In the genomic region with DNA sequence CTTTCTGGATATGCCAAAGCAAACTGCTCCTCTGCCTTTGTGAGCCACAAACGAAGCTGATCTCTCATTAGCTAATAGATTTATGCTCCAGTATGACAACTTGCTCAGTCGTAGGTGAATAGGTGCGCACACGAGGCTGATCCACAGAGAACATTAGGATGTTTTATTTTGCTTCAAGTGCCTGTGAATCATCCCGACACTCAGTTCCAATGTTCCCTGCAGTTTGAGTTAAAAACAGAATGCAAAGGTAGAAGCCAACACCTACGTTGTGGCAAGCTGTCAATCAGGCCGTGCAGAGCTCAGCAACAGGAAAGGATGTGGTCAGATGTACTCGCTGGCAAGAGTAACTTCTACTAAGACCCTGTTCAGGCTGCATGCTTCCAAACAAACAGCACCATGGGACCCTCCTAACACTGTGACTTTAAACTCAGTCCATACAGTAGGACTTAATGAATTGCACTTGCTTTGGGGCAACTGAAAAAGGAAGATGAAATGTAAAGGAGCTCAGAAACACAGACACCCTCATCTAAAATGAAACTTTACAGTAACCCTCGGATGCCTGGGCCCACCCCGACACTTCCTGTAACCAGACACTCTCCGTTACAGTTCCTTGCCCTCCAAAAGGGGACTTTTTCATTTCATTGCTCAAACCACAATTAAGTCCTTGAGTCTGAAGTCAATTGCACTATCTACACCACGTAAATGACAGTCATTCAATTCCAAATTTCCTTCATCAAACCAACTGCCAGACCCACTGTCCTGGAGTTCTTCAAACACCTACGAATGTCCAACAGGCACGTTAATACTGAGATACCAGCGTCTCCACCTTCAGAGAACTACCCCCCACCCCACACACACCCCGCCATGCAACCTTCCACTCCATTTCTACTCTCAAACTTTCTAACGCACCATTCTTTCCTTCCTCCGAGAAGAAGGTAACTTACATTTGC, we compare ENCODE assay signal across 8 cellular contexts. TPM values are rescaled to one million over a fixed set of nuclear protein-coding genes. Genes with fewer than 3 reads are reported as not detected.
DNase-seq lines count a peak whose midpoint lies in the region; ATAC-seq, FAIRE-seq and TF ChIP-seq lines count a peak whose summit lies in the region.

No MANE protein-coding gene starts in this region.

- H3K27ac Mint-ChIP-seq in Calu3 (ENCODE audit: unreplicated experiment) = peak overlapping the region; percentile 86

- peaks cover 38% of the 10 kb centered on the region for H3K36me3 Mint-ChIP-seq in Calu3 (ENCODE audit: insufficient read depth, unreplicated experiment)

- H3K27me3 Mint-ChIP-seq in Calu3 (ENCODE audit: unreplicated experiment) = no peaks in the 10 kb centered on the region

- no peaks in the 10 kb centered on the region for H3K9me1 ChIP-seq in K562 (ENCODE audit: control insufficient read depth, insufficient read depth, low read length)

- no peaks in the 10 kb centered on the region for H4K20me1 ChIP-seq in K562 (replicated peaks; ENCODE audit: control insufficient read depth, insufficient read depth, low read length)

- H3K9me3 ChIP-seq in K562 (replicated peaks; ENCODE audit: control insufficient read depth, insufficient read depth, low read depth, low read length) (no peaks in the 10 kb centered on the region), testis (no peaks in the 10 kb centered on the region)

- POLR2A ChIA-PET in RWPE1 (lab: Yijun Ruan, JAX; ENCODE audit: low non-redundant PET) (interaction anchor here (1.4 kb wide), 1 partner anchor 18 kb away, joined by 4 read pairs; no protein-coding TSS in a partner anchor), K562 (lab: Yijun Ruan, JAX) (interaction anchor here (0.7 to 3.7 kb wide), 4 partner anchors 9 to 549 kb away, joined by 3 to 16 read pairs (median 4); no protein-coding TSS in a partner anchor)

- no peaks in the 10 kb centered on the region for H3K27me3 ChIP-seq in K562 (ENCODE audit: control insufficient read depth in 2 of 2, insufficient read depth in 2 of 2, low read length in 2 of 2)
- H3K27me3 ChIP-seq in testis = no peaks in the 10 kb centered on the region

- BruUV-seq in Calu3 (replicated peaks; lab: Mats Ljungman, UMichigan) (TSS peak; percentile 41), K562 (replicated peaks; lab: Mats Ljungman, UMichigan) (no TSS peak)

- CTCF ChIA-PET in Calu3 (lab: Charles Lee) = interaction anchor here (0.8 to 1.8 kb wide), 5 partner anchors 13 to 93 kb away, joined by 3 to 6 read pairs (median 4); no protein-coding TSS in a partner anchor
- CTCF ChIA-PET in RWPE1 (lab: Yijun Ruan, JAX) = interaction anchor here (0.6 to 1.0 kb wide), 7 partner anchors 9 to 93 kb away, joined by 3 to 6 read pairs (median 3); no protein-coding TSS in a partner anchor
- CTCF ChIA-PET in K562 (lab: Yijun Ruan, JAX; ENCODE audit: low intra/inter-chr PET ratio) = interaction anchor here (1.0 kb wide), 1 partner anchor 91 kb away, joined by 5 read pairs; no protein-coding TSS in a partner anchor

- H3K4me1 Mint-ChIP-seq in Calu3 (ENCODE audit: low read depth, unreplicated experiment) = peaks cover 32% of the 10 kb centered on the region

- TF ChIP-seq EP300 in K562 (IDR thresholded peaks at IDR 0.05; ENCODE audit: low read length) = no peak

- FAIRE-seq in K562 (lab: Jason Lieb, UNC) = peak; percentile 77

- H3K27ac ChIP-seq in RWPE1 = peak overlapping the region; percentile 91
- peak overlapping the region; percentile 82 for H3K27ac ChIP-seq in K562 (ENCODE audit: extremely low read depth, low read depth, low read length)
- H3K27ac ChIP-seq in testis = peak overlapping the region in 1 of 2 donors; percentile 55

- 15% methylated on average over 17 of the region's 18 CpGs for WGBS in K562 (ENCODE audit: insufficient coverage, low coverage, missing lambda C conversion rate)
- WGBS in testis, 2 donors = 50 to 69% methylated on average over 18 of the region's 18 CpGs

- TF ChIP-seq POLR2A in K562 (conservative IDR thresholded peaks at IDR 0.05) (no peak), testis (IDR thresholded peaks at IDR 0.05) (no peak)

- H3K36me3 ChIP-seq in K562 (ENCODE audit: control insufficient read depth, insufficient read depth, low read length) = peaks cover 33% of the 10 kb centered on the region; the same call in 2 of the 3 replicates
- no peaks in the 10 kb centered on the region for H3K36me3 ChIP-seq in testis (ENCODE audit: low read depth, missing control alignments)

- peak; percentile 45 for ATAC-seq in GM19328 (IDR thresholded peaks at IDR 0.05; ENCODE audit: unreplicated experiment)
- ATAC-seq in HG03354 (IDR thresholded peaks at IDR 0.05; ENCODE audit: poor library complexity, severe bottlenecking, unreplicated experiment) = peak; percentile 66
- ATAC-seq in K562 = peak; percentile 17

- DNase-seq in Calu3 (no peak), RWPE1 (ENCODE audit: low spot score) (peak; percentile 67), K562 (ENCODE audit: extremely low read depth in 1 of 4, low spot score in 3 of 4) (peak in 1 of 4 experiments; percentile 33), mesenteric fat pad (ENCODE audit: low spot score) (peak; percentile 20), testis (no peak), NCI-H146 (lab: John Stamatoyannopoulos, UW) (no peak)

- intact Hi-C loops in Calu3 (cut with micrococcal nuclease; ENCODE audit: unreplicated experiment) (loop anchor here (5.0 kb wide), 1 partner anchor 49 kb away; no protein-coding TSS in a partner anchor), K562 (cut with micrococcal nuclease) (loop anchor here (5.0 to 10.0 kb wide), 2 partner anchors 54 to 241 kb away; no protein-coding TSS in a partner anchor), testis (cut with DNase I; ENCODE audit: low total_unique reads) (loop anchor here (5.0 kb wide), 1 partner anchor 94 kb away; no protein-coding TSS in a partner anchor)

- no peaks in the 10 kb centered on the region for H3K9me3 Mint-ChIP-seq in Calu3 (ENCODE audit: low read depth, unreplicated experiment)

- in situ Hi-C loops in K562 (cut with MboI) = no loop called here

- H3K4me1 ChIP-seq in K562 (replicated peaks in 1 of 2; ENCODE audit: control insufficient read depth in 2 of 2, insufficient read depth in 2 of 2, low read length in 2 of 2) (peaks cover 18 to 23% of the 10 kb centered on the region in 2 experiments; a peak in 4 of 5 replicates), testis (peaks cover 1% of the 10 kb centered on the region)

- peak overlapping the region; percentile 84 for H3K4me2 ChIP-seq in K562 (ENCODE audit: insufficient read depth, low read length)

- H3K4me3 ChIP-seq in K562 (peak overlapping the region; percentile 76), testis (peak overlapping the region; percentile 71 to 76)

- peak overlapping the region; percentile 73 to 93; a peak in 3 of 4 replicates for H3K9ac ChIP-seq in K562 (ENCODE audit: insufficient read depth in 1 of 2, low read depth in 2 of 2, low read length in 2 of 2)

- H3K4me3 Mint-ChIP-seq in Calu3 (ENCODE audit: low read depth, unreplicated experiment) = peak overlapping the region; percentile 93

- TF ChIP-seq CTCF in Calu3 (IDR thresholded peaks at IDR 0.05; ENCODE audit: unreplicated experiment) (no peak), RWPE1 (conservative IDR thresholded peaks at IDR 0.05; ENCODE audit: low read depth) (no peak), K562 (IDR thresholded peaks at IDR 0.05 in 2 of 3, conservative IDR thresholded peaks at IDR 0.05 in 1 of 3; ENCODE audit: insufficient read depth in 2 of 3, low read depth in 1 of 3, low read length in 3 of 3) (no peak), testis (IDR thresholded peaks at IDR 0.05) (no peak)

- TF ChIP-seq RAD21 in K562 (CRISPR knock-in tag; conservative IDR thresholded peaks at IDR 0.05 in 1 of 2, IDR thresholded peaks at IDR 0.05 in 1 of 2) = no peak

- peak overlapping the region; percentile 85 for H2AFZ ChIP-seq in K562 (ENCODE audit: low read depth, low read length)

- peaks cover 46% of the 10 kb centered on the region for H3K79me2 ChIP-seq in K562 (ENCODE audit: control insufficient read depth, insufficient read depth, low read length)

TF ChIP-seq in K562, 482 proteins besides CTCF, POLR2A, EP300 and RAD21 (continues in another document):
- TF ChIP-seq ZNF146 (CRISPR knock-in tag; IDR thresholded peaks at IDR 0.05; ENCODE audit: unreplicated experiment) (no peak), RBBP5 (IDR thresholded peaks at IDR 0.05; ENCODE audit: borderline replicate concordance, insufficient read depth, low read length, poor library complexity, severe bottlenecking) (peak; percentile 11), EP400 (IDR thresholded peaks at IDR 0.05) (0 out of 2 replicates have a peak, but pooled peaks have one; percentile 30), NFXL1 (CRISPR knock-in tag; IDR thresholded peaks at IDR 0.05) (no peak)

RNA-seq across cellular contexts. Expression of gene CCDC88C, which starts 1.6 kb away (rescaled TPM):
- total RNA-seq in Calu3 (2022) (33.2 and 43.9 TPM in 2 replicates), K562 (2014; rRNA removed) (12.4 and 13.3 TPM in 2 replicates), K562 (2014; rRNA removed; fragmentation: Illumina TruSeq; extraction: Trizol) (11.2 and 12.9 TPM in 2 replicates), K562 (2015; rRNA removed; fragmentation: Illumina TruSeq; extraction: Trizol) (11.3 and 12.2 TPM in 2 replicates), K562 (2021) (16.8 and 22.5 TPM in 2 replicates), mesenteric fat pad (17.4 TPM), testis (10 to 100 TPM; 47.4 to 51.3 TPM)
- total RNA-seq in K562 (2011; cell fraction: chromatin; rRNA removed; ENCODE audit: low replicate concordance) = 100 and 139 TPM in 2 replicates
- 63.0 and 67.6 TPM in 2 replicates for total RNA-seq in K562 (2011; cell fraction: nucleolus; rRNA removed)
- total RNA-seq in K562 (2011; cell fraction: nucleoplasm; rRNA removed) = 63.9 and 65.4 TPM in 2 replicates
- polyA plus RNA-seq in K562 (2011; rRNA removed) (7.5 and 8.2 TPM in 2 replicates), K562 (2014; fragmentation: Illumina TruSeq; extraction: Trizol) (8.4 and 9.3 TPM in 2 replicates), K562 (2014; fragmentation: Nextera tagmentation; extraction: Ambion mirVana) (under 1 TPM; 0.62 to 0.65 TPM), K562 (2014; rRNA removed) (10.7 and 11.4 TPM in 2 replicates), testis (ENCODE audit: insufficient read depth, low read depth, low replicate concordance) (36.5 TPM)
- polyA plus RNA-seq in K562 (2011; cell fraction: cytosol; rRNA removed) = 5.8 and 6.7 TPM in 2 replicates
- polyA plus RNA-seq in K562 (2011; cell fraction: nucleus; rRNA removed) = 23.6 and 28.3 TPM in 2 replicates
- 8.6 and 10.1 TPM in 2 replicates for polyA plus RNA-seq in K562 (2012)
- polyA minus RNA-seq in K562 (2011; rRNA and poly(A)+ RNA removed) = 20.0 and 20.9 TPM in 2 replicates
- 7.9 and 12.8 TPM in 2 replicates for polyA minus RNA-seq in K562 (2011; cell fraction: cytosol; rRNA and poly(A)+ RNA removed)
- 22.8 and 36.1 TPM in 2 replicates for polyA minus RNA-seq in K562 (2011; cell fraction: nucleus; rRNA and poly(A)+ RNA removed)

Comparison
In these comparisons a context has a peak if more than half of its experiments do, and no peak if none do; other contexts are left out.
1. DNase-seq: peak in RWPE1 (single experiment) and mesenteric fat pad (single experiment); none in Calu3 (single experiment), testis (single experiment) and NCI-H146 (single experiment).
2. Peak in every context shown above with its lines, with median percentiles within 50 percentile points of each other: ATAC-seq.